Comparison of ENCODE assay signal across 21 cellular contexts in genomic region chr3:83218383-83219200, GRCh38.
DNase-seq lines count a peak whose midpoint lies in the region; ATAC-seq and TF ChIP-seq lines count a peak whose summit lies in the region.
"Had no signal": no experiment of that assay in that cellular context is flagged by ENCODE, and none has a peak within 500 bp of the region (broad histone marks: within the 10 kb centered on the region; RNA-seq: fewer than 3 reads in every experiment).

No MANE protein-coding gene starts in this region.

- no peak overlapping the region for H2BK5ac ChIP-seq in neuronal stem cell (ENCODE audit: low read length)

- TF ChIP-seq CTCF in natural killer cell (IDR thresholded peaks at IDR 0.05) (no peak), RWPE1 (conservative IDR thresholded peaks at IDR 0.05; ENCODE audit: low read depth) (no peak)

- no peak overlapping the region for H3K4ac ChIP-seq in neuronal stem cell (ENCODE audit: low read length)

- H3K14ac ChIP-seq in neuronal stem cell (ENCODE audit: low read length): no peak overlapping the region

- H3K36me3 Mint-ChIP-seq in natural killer cell treated with Interleukin-12 subunit alpha and Interleukin-12 subunit beta and Interleukin-15 and Interleukin-18, amount 100 ng/mL, for 72 hours: no peaks in the 10 kb centered on the region
- no peaks in the 10 kb centered on the region for H3K36me3 Mint-ChIP-seq in natural killer cell
- H3K36me3 Mint-ChIP-seq: activated naive CD4-positive, alpha-beta T cell treated with anti-CD3 and anti-CD28 coated beads, Interleukin-2, amount 50 U/mL, for 24 hours; CD4-positive, alpha-beta memory T cell had no signal

- H2AK5ac ChIP-seq in neuronal stem cell (ENCODE audit: low read depth, low read length): no peak overlapping the region

- H2AFZ ChIP-seq in neuronal stem cell (ENCODE audit: low read length): no peak overlapping the region

- no peaks in the 10 kb centered on the region for H3K9me3 ChIP-seq in neuronal stem cell (replicated peaks in 1 of 2; ENCODE audit: control insufficient read depth in 2 of 2, insufficient read depth in 1 of 2, low read depth in 1 of 2, low read length in 2 of 2)

- peak overlapping the region; percentile 22 for H3K18ac ChIP-seq in neuronal stem cell (ENCODE audit: low read length)

- H2BK12ac ChIP-seq in neuronal stem cell (ENCODE audit: low read length): no peak overlapping the region

- H3K27ac ChIP-seq in RWPE1 (peak overlapping the region; percentile 64), neuronal stem cell (replicated peaks; ENCODE audit: low read length) (no peak overlapping the region)
- H3K27ac ChIP-seq: KMS-11 had no signal

- H4K8ac ChIP-seq in neuronal stem cell (ENCODE audit: low read depth, low read length): no peak overlapping the region

- no peak overlapping the region for H3K9ac ChIP-seq in neuronal stem cell (ENCODE audit: low read depth, low read length, poor library complexity)
- H3K9ac ChIP-seq: KMS-11 had no signal

- no peaks in the 10 kb centered on the region for H3K36me3 ChIP-seq in neuronal stem cell (replicated peaks in 1 of 2; ENCODE audit: control insufficient read depth in 2 of 2, insufficient read depth in 2 of 2, low read length in 2 of 2)

- no CpG with 5 or more reads among the region's 14 CpGs for WGBS in neuronal stem cell (ENCODE audit: extremely low coverage in 2 of 2, insufficient read length in 2 of 2, insufficient replicate concordance in 1 of 2), 2 donors

- H2BK15ac ChIP-seq in neuronal stem cell (ENCODE audit: low read length): no peak overlapping the region

- peak overlapping the region; percentile 63 for H2BK120ac ChIP-seq in neuronal stem cell (ENCODE audit: low read depth, low read length)

- no peak overlapping the region for H3K4me2 ChIP-seq in neuronal stem cell (ENCODE audit: insufficient read depth, low read length, poor library complexity, severe bottlenecking)
- H3K4me2 ChIP-seq: KMS-11 had no signal

- intact Hi-C loops in natural killer cell (cut with micrococcal nuclease): no loop called here

- POLR2A ChIA-PET in RWPE1 (lab: Yijun Ruan, JAX; ENCODE audit: low non-redundant PET): no interaction called here

- peak overlapping the region; percentile 73 for H3K23ac ChIP-seq in neuronal stem cell (ENCODE audit: low read depth, low read length, poor library complexity)

- no peaks in the 10 kb centered on the region for H3K4me1 ChIP-seq in neuronal stem cell (ENCODE audit: control insufficient read depth in 2 of 2, insufficient read depth in 1 of 2, low read depth in 1 of 2, low read length in 2 of 2)

- CTCF ChIA-PET in RWPE1 (lab: Yijun Ruan, JAX): no interaction called here

- H3K9me3 Mint-ChIP-seq in natural killer cell treated with Interleukin-12 subunit alpha and Interleukin-12 subunit beta and Interleukin-15 and Interleukin-18, amount 100 ng/mL, for 72 hours: peaks cover 6% of the 10 kb centered on the region
- peaks cover 6 to 17% of the 10 kb centered on the region in 2 donors for H3K9me3 Mint-ChIP-seq in natural killer cell
- H3K9me3 Mint-ChIP-seq: activated naive CD4-positive, alpha-beta T cell treated with anti-CD3 and anti-CD28 coated beads, Interleukin-2, amount 50 U/mL, for 24 hours had no signal

- DNase-seq in natural killer cell treated with Interleukin-12 subunit alpha and Interleukin-12 subunit beta and Interleukin-15 and Interleukin-18, amount 100 ng/mL, for 72 hours (ENCODE audit: low spot score): peak; percentile 61
- DNase-seq in natural killer cell: no peak
- no peak for DNase-seq in RWPE1 (ENCODE audit: low spot score)
- no peak for DNase-seq in neuronal stem cell (ENCODE audit: low spot score)
- DNase-seq in OCI-M1 (lab: John Stamatoyannopoulos, UW): no peak
- DNase-seq in T1000 (lab: John Stamatoyannopoulos, UW): no peak
- DNase-seq: activated CD4-positive, alpha-beta T cell treated with anti-CD3 and anti-CD28 coated beads for 36 hours; activated T-cell treated with anti-CD3 and anti-CD28 coated beads, Interleukin-2, amount 50 U/mL, for 72 hours; central memory CD4-positive, alpha-beta T cell; DMS153; mesenchymal stem cell; NCI-H1436 treated with DMSO at 0.1 percent for 48 hours; NCI-H510A; stimulated activated CD4-positive, alpha-beta T cell treated with anti-CD3 and anti-CD28 coated beads, Interleukin-12 subunit alpha, Interleukin-12 subunit beta, amount 100 ng/mL, for 4 hours; stimulated activated CD4-positive, alpha-beta T cell treated with anti-CD3 and anti-CD28 coated beads, Interleukin-4, amount 100 ng/mL, for 24 hours; stimulated activated naive CD4-positive, alpha-beta T cell treated with Interleukin-2 at 50 U/mL for 16 hours had no signal

- no peaks in the 10 kb centered on the region for H3K4me1 Mint-ChIP-seq in natural killer cell treated with Interleukin-12 subunit alpha and Interleukin-12 subunit beta and Interleukin-15 and Interleukin-18, amount 100 ng/mL, for 72 hours (ENCODE audit: low read depth in 2 of 2)
- H3K4me1 Mint-ChIP-seq in natural killer cell: no peaks in the 10 kb centered on the region
- H3K4me1 Mint-ChIP-seq: activated CD4-positive, alpha-beta T cell treated with anti-CD3 and anti-CD28 coated beads for 36 hours; activated naive CD4-positive, alpha-beta T cell treated with anti-CD3 and anti-CD28 coated beads, Interleukin-2, amount 50 U/mL, for 24 hours; CD4-positive, alpha-beta memory T cell had no signal

- peak overlapping the region in 1 of 2 donors; percentile 62 for H3K4me3 ChIP-seq in neuronal stem cell (ENCODE audit: low read length in 2 of 2)

- H3K4me3 Mint-ChIP-seq in natural killer cell treated with Interleukin-12 subunit alpha and Interleukin-12 subunit beta and Interleukin-15 and Interleukin-18, amount 100 ng/mL, for 72 hours: no peak overlapping the region
- H3K4me3 Mint-ChIP-seq in natural killer cell: no peak overlapping the region
- H3K4me3 Mint-ChIP-seq: activated CD4-positive, alpha-beta T cell treated with anti-CD3 and anti-CD28 coated beads for 36 hours; activated naive CD4-positive, alpha-beta T cell treated with anti-CD3 and anti-CD28 coated beads, Interleukin-2, amount 50 U/mL, for 24 hours; activated T-cell treated with anti-CD3 and anti-CD28 coated beads, Interleukin-2, amount 50 U/mL, for 72 hours; CD4-positive, alpha-beta memory T cell; T-helper 1 cell treated with Interleukin-12 subunit alpha and Interleukin-12 subunit beta and Interleukin-4 antibody, amounts not matched to agents 30 μg/mL and 1 μg/mL, for 36 hours had no signal

- H3K27ac Mint-ChIP-seq in natural killer cell treated with Interleukin-12 subunit alpha and Interleukin-12 subunit beta and Interleukin-15 and Interleukin-18, amount 100 ng/mL, for 72 hours: no peak overlapping the region
- H3K27ac Mint-ChIP-seq in natural killer cell: no peak overlapping the region
- H3K27ac Mint-ChIP-seq: activated CD4-positive, alpha-beta T cell treated with anti-CD3 and anti-CD28 coated beads for 36 hours; activated naive CD4-positive, alpha-beta T cell treated with anti-CD3 and anti-CD28 coated beads, Interleukin-2, amount 50 U/mL, for 24 hours; activated T-cell treated with anti-CD3 and anti-CD28 coated beads, Interleukin-2, amount 50 U/mL, for 72 hours; CD4-positive, alpha-beta memory T cell; T-helper 1 cell treated with Interleukin-12 subunit alpha and Interleukin-12 subunit beta and Interleukin-4 antibody, amounts not matched to agents 30 μg/mL and 1 μg/mL, for 36 hours had no signal

- no peaks in the 10 kb centered on the region for H3K27me3 Mint-ChIP-seq in natural killer cell treated with Interleukin-12 subunit alpha and Interleukin-12 subunit beta and Interleukin-15 and Interleukin-18, amount 100 ng/mL, for 72 hours
- H3K27me3 Mint-ChIP-seq in natural killer cell (ENCODE audit: low read depth in 2 of 2): no peaks in the 10 kb centered on the region
- H3K27me3 Mint-ChIP-seq: activated CD4-positive, alpha-beta T cell treated with anti-CD3 and anti-CD28 coated beads for 36 hours; activated naive CD4-positive, alpha-beta T cell treated with anti-CD3 and anti-CD28 coated beads, Interleukin-2, amount 50 U/mL, for 24 hours; CD4-positive, alpha-beta memory T cell had no signal

- peaks cover 3% of the 10 kb centered on the region for H3K79me1 ChIP-seq in neuronal stem cell (ENCODE audit: low read depth, low read length)

- ATAC-seq in natural killer cell treated with Interleukin-12 subunit alpha and Interleukin-12 subunit beta and Interleukin-15 and Interleukin-18, amount 100 ng/mL, for 72 hours: peak in 1 of 2 donors; percentile 40
- no peak for ATAC-seq in natural killer cell
- no peak for ATAC-seq in GM21825 (IDR thresholded peaks at IDR 0.05; ENCODE audit: unreplicated experiment)
- ATAC-seq: activated CD4-positive, alpha-beta T cell treated with anti-CD3 and anti-CD28 coated beads for 36 hours; activated T-cell treated with anti-CD3 and anti-CD28 coated beads, Interleukin-2, amount 50 U/mL, for 72 hours had no signal

- no peaks in the 10 kb centered on the region for H3K27me3 ChIP-seq in neuronal stem cell (ENCODE audit: control insufficient read depth in 3 of 3, insufficient read depth in 3 of 3, low read depth in 1 of 3, low read length in 3 of 3)

- H4K91ac ChIP-seq in neuronal stem cell (ENCODE audit: low read depth, low read length, poor library complexity): no peak overlapping the region
